In the genomic region with DNA sequence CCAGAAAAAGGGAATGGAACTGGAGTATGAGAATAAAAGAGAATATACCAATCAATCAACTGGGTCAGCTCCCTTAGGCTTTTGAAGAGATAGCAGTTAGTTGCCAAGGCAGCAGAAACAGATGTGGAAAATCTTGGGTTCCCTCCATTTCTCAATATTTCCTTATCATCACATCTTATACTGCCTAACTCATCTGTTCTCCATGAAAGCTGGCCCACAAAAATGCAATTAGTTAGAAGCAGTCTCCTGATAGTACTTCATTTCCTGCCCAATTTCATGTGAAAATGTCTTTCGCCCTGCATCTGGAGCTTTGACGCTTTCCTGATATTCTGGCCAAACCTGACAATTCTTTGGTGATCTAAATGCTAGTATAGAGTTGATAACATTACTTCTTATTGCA, we compare ENCODE assay signal across 22 cellular contexts. TPM values are rescaled to one million over a fixed set of nuclear protein-coding genes. Genes with fewer than 3 reads are reported as not detected.
A peak's percentile ranks its signal among the peaks of the same experiment; 100 is the strongest.
DNase-seq lines count a peak whose midpoint lies in the region; FAIRE-seq and TF ChIP-seq lines count a peak whose summit lies in the region.
"Had no signal": no experiment of that assay in that cellular context is flagged by ENCODE, and none has a peak within 500 bp of the region (broad histone marks: within the 10 kb centered on the region; RNA-seq: fewer than 3 reads in every experiment).

No MANE protein-coding gene starts in this region.

- TF ChIP-seq CTCF in left ventricle myocardium inferior (IDR thresholded peaks at IDR 0.05; ENCODE audit: borderline replicate concordance) (no peak), right atrium auricular region (IDR thresholded peaks at IDR 0.05) (no peak), astrocyte (IDR thresholded peaks at IDR 0.05; ENCODE audit: insufficient read depth, low read depth, low read length) (no peak), neural progenitor cell (IDR thresholded peaks at IDR 0.05) (no peak)

- H3K4me3 Mint-ChIP-seq in astrocyte (ENCODE audit: unreplicated experiment), result no peak overlapping the region
- H3K4me3 Mint-ChIP-seq in neural progenitor cell, result no peak overlapping the region

- H3K4me3 ChIP-seq in left ventricle myocardium inferior, result no peak overlapping the region
- H3K4me3 ChIP-seq in right atrium auricular region, result no peak overlapping the region
- no peak overlapping the region for H3K4me3 ChIP-seq in astrocyte (ENCODE audit: insufficient read depth, low read depth, low read length)
- no peak overlapping the region for H3K4me3 ChIP-seq in neural progenitor cell
- H3K4me3 ChIP-seq: SJSA1 had no signal

- H2AFZ ChIP-seq in astrocyte (ENCODE audit: low read depth, low read length), result no peak overlapping the region
- H2AFZ ChIP-seq in neural progenitor cell (replicated peaks), result no peak overlapping the region

- H3K4me1 ChIP-seq in left ventricle myocardium inferior (no peaks in the 10 kb centered on the region), right atrium auricular region (no peaks in the 10 kb centered on the region), astrocyte (ENCODE audit: insufficient read depth, low read length) (no peaks in the 10 kb centered on the region), neural progenitor cell (no peaks in the 10 kb centered on the region)

- no peaks in the 10 kb centered on the region for H3K79me2 ChIP-seq in astrocyte (ENCODE audit: insufficient read depth, low read length)
- H3K79me2 ChIP-seq in neural progenitor cell (ENCODE audit: low read depth), result no peaks in the 10 kb centered on the region

- no peaks in the 10 kb centered on the region for H3F3A ChIP-seq in neural progenitor cell (ENCODE audit: low read depth)

- FAIRE-seq in astrocyte (lab: Jason Lieb, UNC), result no peak
- FAIRE-seq: GM19239, HTR-8/SVneo had no signal

- peaks cover 12% of the 10 kb centered on the region for H3K9me3 ChIP-seq in left ventricle myocardium inferior (replicated peaks)
- H3K9me3 ChIP-seq in right atrium auricular region, result peaks cover 0 to 4% of the 10 kb centered on the region in 2 donors
- H3K9me3 ChIP-seq in astrocyte (ENCODE audit: insufficient read depth, low read depth, low read length), result no peaks in the 10 kb centered on the region
- H3K9me3 ChIP-seq in neural progenitor cell (ENCODE audit: low read depth), result no peaks in the 10 kb centered on the region
- H3K9me3 ChIP-seq: SJSA1 had no signal

- no peaks in the 10 kb centered on the region for H3K36me3 Mint-ChIP-seq in astrocyte (ENCODE audit: low read depth, unreplicated experiment)
- no peaks in the 10 kb centered on the region for H3K36me3 Mint-ChIP-seq in neural progenitor cell

- no peaks in the 10 kb centered on the region for H3K27me3 Mint-ChIP-seq in astrocyte (ENCODE audit: low read depth, unreplicated experiment)
- H3K27me3 Mint-ChIP-seq in neural progenitor cell (ENCODE audit: insufficient read depth, low read depth), result no peaks in the 10 kb centered on the region

- H3K36me3 ChIP-seq in left ventricle myocardium inferior, result no peaks in the 10 kb centered on the region
- no peaks in the 10 kb centered on the region for H3K36me3 ChIP-seq in right atrium auricular region
- no peaks in the 10 kb centered on the region for H3K36me3 ChIP-seq in astrocyte (ENCODE audit: insufficient read depth, low read length)
- no peaks in the 10 kb centered on the region for H3K36me3 ChIP-seq in neural progenitor cell
- H3K36me3 ChIP-seq: SJSA1 had no signal

- no peaks in the 10 kb centered on the region for H3K27me3 ChIP-seq in left ventricle myocardium inferior (ENCODE audit: low read depth)
- H3K27me3 ChIP-seq in right atrium auricular region, result no peaks in the 10 kb centered on the region
- no peaks in the 10 kb centered on the region for H3K27me3 ChIP-seq in astrocyte (ENCODE audit: insufficient read depth, low read length)
- no peaks in the 10 kb centered on the region for H3K27me3 ChIP-seq in neural progenitor cell
- H3K27me3 ChIP-seq: SJSA1 had no signal

- H3K27ac ChIP-seq in left ventricle myocardium inferior (replicated peaks), result peak overlapping the region; percentile 25
- no peak overlapping the region for H3K27ac ChIP-seq in right atrium auricular region
- H3K27ac ChIP-seq in astrocyte (ENCODE audit: low read depth, low read length), result no peak overlapping the region
- no peak overlapping the region for H3K27ac ChIP-seq in neural progenitor cell
- H3K27ac ChIP-seq: C4-2B, HL-60, RWPE1, SJSA1 had no signal

- no peaks in the 10 kb centered on the region for H3K4me1 Mint-ChIP-seq in astrocyte (ENCODE audit: low read depth, unreplicated experiment)
- peaks cover 11% of the 10 kb centered on the region for H3K4me1 Mint-ChIP-seq in neural progenitor cell

- H4K20me1 ChIP-seq in astrocyte (ENCODE audit: insufficient read depth, low read length) (no peaks in the 10 kb centered on the region), neural progenitor cell (ENCODE audit: low read depth) (no peaks in the 10 kb centered on the region)

- peaks cover 4% of the 10 kb centered on the region for H3K9me3 Mint-ChIP-seq in astrocyte (ENCODE audit: unreplicated experiment)
- H3K9me3 Mint-ChIP-seq in neural progenitor cell, result peaks cover 21% of the 10 kb centered on the region

- H3K27ac Mint-ChIP-seq in astrocyte (ENCODE audit: unreplicated experiment) (no peak overlapping the region), neural progenitor cell (no peak overlapping the region)

- intact Hi-C loops in left ventricle myocardium inferior (cut with micrococcal nuclease), result no loop called here

- H3K9ac ChIP-seq in astrocyte (ENCODE audit: low read length), result no peak overlapping the region
- no peak overlapping the region for H3K9ac ChIP-seq in neural progenitor cell

- H3K4me2 ChIP-seq in astrocyte (ENCODE audit: low read length) (no peak overlapping the region), neural progenitor cell (no peak overlapping the region)

- DNase-seq in left ventricle myocardium inferior (no peak), right atrium auricular region (ENCODE audit: low spot score) (no peak), astrocyte (ENCODE audit: low read depth) (peak; percentile 14), NCI-H82 treated with DMSO at 0.1 percent for 48 hours (lab: John Stamatoyannopoulos, UW; ENCODE audit: unreplicated experiment) (no peak), neural progenitor cell (ENCODE audit: low spot score) (no peak), DMS53 (lab: John Stamatoyannopoulos, UW) (no peak), activated T-cell treated with anti-CD3 and anti-CD28 coated beads for 4 hours (no peak)
- DNase-seq: H7; NCI-H1105 treated with DMSO at 0.1 percent for 48 hours; NCI-H1694 treated with DMSO at 0.1 percent for 48 hours; NCI-H526 treated with DMSO at 0.1 percent for 48 hours; NK-92 treated with Interleukin-12 subunit alpha and Interleukin-12 subunit beta, amount 100 ng/mL, for 24 hours; OCI-M1 had no signal

TF ChIP-seq in PFSK-1, 5 proteins besides CTCF, POLR2A, EP300 and RAD21:
- TF ChIP-seq SIN3A (IDR thresholded peaks at IDR 0.05; ENCODE audit: borderline replicate concordance, insufficient read depth, low read length) (peak; percentile 32; the same call in 1 of the 2 replicates), FOXP2 (optimal IDR thresholded peaks at IDR 0.05; ENCODE audit: borderline replicate concordance, extremely low read depth, extremely low read length, insufficient read depth) (no peak), POLR2AphosphoS5 (IDR thresholded peaks at IDR 0.05; ENCODE audit: low read depth, low read length) (0 out of 2 replicates have a peak, but pooled peaks have one; percentile 28), TAF1 (IDR thresholded peaks at IDR 0.05; ENCODE audit: borderline replicate concordance, insufficient read depth, low read length) (no peak)
- TF ChIP-seq, protein P1, sequence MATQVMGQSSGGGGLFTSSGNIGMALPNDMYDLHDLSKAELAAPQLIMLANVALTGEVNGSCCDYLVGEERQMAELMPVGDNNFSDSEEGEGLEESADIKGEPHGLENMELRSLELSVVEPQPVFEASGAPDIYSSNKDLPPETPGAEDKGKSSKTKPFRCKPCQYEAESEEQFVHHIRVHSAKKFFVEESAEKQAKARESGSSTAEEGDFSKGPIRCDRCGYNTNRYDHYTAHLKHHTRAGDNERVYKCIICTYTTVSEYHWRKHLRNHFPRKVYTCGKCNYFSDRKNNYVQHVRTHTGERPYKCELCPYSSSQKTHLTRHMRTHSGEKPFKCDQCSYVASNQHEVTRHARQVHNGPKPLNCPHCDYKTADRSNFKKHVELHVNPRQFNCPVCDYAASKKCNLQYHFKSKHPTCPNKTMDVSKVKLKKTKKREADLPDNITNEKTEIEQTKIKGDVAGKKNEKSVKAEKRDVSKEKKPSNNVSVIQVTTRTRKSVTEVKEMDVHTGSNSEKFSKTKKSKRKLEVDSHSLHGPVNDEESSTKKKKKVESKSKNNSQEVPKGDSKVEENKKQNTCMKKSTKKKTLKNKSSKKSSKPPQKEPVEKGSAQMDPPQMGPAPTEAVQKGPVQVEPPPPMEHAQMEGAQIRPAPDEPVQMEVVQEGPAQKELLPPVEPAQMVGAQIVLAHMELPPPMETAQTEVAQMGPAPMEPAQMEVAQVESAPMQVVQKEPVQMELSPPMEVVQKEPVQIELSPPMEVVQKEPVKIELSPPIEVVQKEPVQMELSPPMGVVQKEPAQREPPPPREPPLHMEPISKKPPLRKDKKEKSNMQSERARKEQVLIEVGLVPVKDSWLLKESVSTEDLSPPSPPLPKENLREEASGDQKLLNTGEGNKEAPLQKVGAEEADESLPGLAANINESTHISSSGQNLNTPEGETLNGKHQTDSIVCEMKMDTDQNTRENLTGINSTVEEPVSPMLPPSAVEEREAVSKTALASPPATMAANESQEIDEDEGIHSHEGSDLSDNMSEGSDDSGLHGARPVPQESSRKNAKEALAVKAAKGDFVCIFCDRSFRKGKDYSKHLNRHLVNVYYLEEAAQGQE (IDR thresholded peaks at IDR 0.05; ENCODE audit: insufficient read depth in 1 of 2, low read depth in 2 of 2, low read length in 2 of 2), result 0 out of 4 replicates have a peak, but pooled peaks of 1 of the 2 experiments have one; percentile 24

RNA-seq across cellular contexts. Expression of gene SPTSSB, which starts 30.1 kb away (rescaled TPM):
- total RNA-seq in left ventricle myocardium inferior (0.25 TPM), right atrium auricular region (not detected), astrocyte (0.50 TPM in 1 of 2 replicates, not detected in the other), neural progenitor cell (ENCODE audit: low replicate concordance) (1.1 and 1.2 TPM in 2 replicates)
- not detected for polyA plus RNA-seq in PFSK-1 (2012; ENCODE audit: insufficient read length, low read depth)
- total RNA-seq: A172, LHCN-M2, SJSA1 had no signal
